ENCODE assay signal across 24 cellular contexts in the genomic region with DNA sequence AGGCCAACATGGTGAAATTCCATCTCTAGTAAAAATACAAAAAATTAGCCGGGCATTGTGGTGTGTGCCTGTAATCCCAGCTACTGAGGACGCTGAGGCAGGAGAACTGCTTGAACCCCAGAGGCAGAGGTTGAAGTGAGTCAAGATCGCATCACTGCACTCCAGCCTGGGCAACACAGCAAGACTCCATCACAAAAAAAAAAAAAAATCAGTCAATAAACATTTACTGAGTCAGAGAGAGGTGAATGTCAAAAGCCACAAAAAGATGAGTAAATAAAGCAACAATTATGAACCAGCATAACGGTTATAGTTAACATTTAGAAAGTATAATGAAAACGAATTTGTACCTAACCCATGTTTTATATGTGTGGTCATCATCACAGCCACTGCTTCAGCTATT.
"Had no signal": no experiment of that assay in that cellular context is flagged by ENCODE, and none has a peak within 500 bp of the region (broad histone marks: within the 10 kb centered on the region; RNA-seq: fewer than 3 reads in every experiment).

No MANE protein-coding gene starts in this region.

- FAIRE-seq: bronchial epithelial cell, pancreas, TTC549, urothelium cell line had no signal

- H2AFZ ChIP-seq: hepatocyte had no signal

- H3K27me3 ChIP-seq: foreskin keratinocyte, hepatocyte, pancreas, spleen, thyroid gland had no signal

- H3K9me3 Mint-ChIP-seq: activated B cell treated with CpG ODN at 0.5 μM for 24 hours; activated CD4-positive, alpha-beta T cell treated with anti-CD3 and anti-CD28 coated beads, Interleukin-2, amount 10 ng/mL, durations not matched to agents 24 days and 14 days; activated CD8-positive, alpha-beta T cell treated with anti-CD3 and anti-CD28 coated beads for 36 hours; naive thymus-derived CD4-positive, alpha-beta T cell; T-helper 2 cell treated with Interferon-gamma antibody and Interleukin-4, amounts not matched to agents 5 μg/mL and 100 μg/mL, for 36 hours had no signal

- H3K4me2 ChIP-seq: hepatocyte had no signal

- H3K4me1 ChIP-seq: foreskin keratinocyte, pancreas had no signal

- ATAC-seq: activated CD8-positive, alpha-beta T cell treated with anti-CD3 and anti-CD28 coated beads for 36 hours; foreskin keratinocyte; naive thymus-derived CD4-positive, alpha-beta T cell; pancreas; sciatic nerve had no signal

- H3K27ac ChIP-seq: epithelial cell of prostate, foreskin keratinocyte, hepatocyte, pancreas, spleen, thyroid gland had no signal

- H3K9me3 ChIP-seq: pancreas, spleen, thyroid gland had no signal

- H3K27ac Mint-ChIP-seq: activated B cell treated with CpG ODN at 0.5 μM for 24 hours; activated CD4-positive, alpha-beta T cell treated with anti-CD3 and anti-CD28 coated beads, Interleukin-2, amount 10 ng/mL, durations not matched to agents 24 days and 14 days; activated CD8-positive, alpha-beta T cell treated with anti-CD3 and anti-CD28 coated beads for 36 hours; naive thymus-derived CD4-positive, alpha-beta T cell; T-helper 2 cell treated with Interferon-gamma antibody and Interleukin-4, amounts not matched to agents 5 μg/mL and 100 μg/mL, for 36 hours had no signal

- H3K4me3 ChIP-seq: hepatocyte, pancreas, spleen, thyroid gland had no signal

- DNase-seq: activated B cell treated with CpG ODN at 0.5 μM for 24 hours; activated CD4-positive, alpha-beta T cell treated with anti-CD3 and anti-CD28 coated beads, Interleukin-2, amount 10 ng/mL, durations not matched to agents 24 days and 14 days; activated CD8-positive, alpha-beta T cell treated with anti-CD3 and anti-CD28 coated beads for 36 hours; activated effector memory CD4-positive, alpha-beta T cell treated with anti-CD3 and anti-CD28 coated beads, Interleukin-2, amount 50 U/mL, for 16 hours; activated naive CD4-positive, alpha-beta T cell treated with anti-CD3 and anti-CD28 coated beads, Interleukin-2, amount 50 U/mL, for 16 hours; activated T-cell treated with anti-CD3 and anti-CD28 coated beads, Interleukin-2, amount 50 U/mL, for 1 hour; aorta; cerebellar nuclear complex; dermis blood vessel endothelial cell; effector memory CD4-positive, alpha-beta T cell; foreskin keratinocyte; mesendoderm; naive thymus-derived CD4-positive, alpha-beta T cell; pancreas; spleen; stimulated activated naive CD4-positive, alpha-beta T cell treated with Interleukin-2 at 50 U/mL for 16 hours; thyroid gland had no signal

- H3K4me3 Mint-ChIP-seq: activated B cell treated with CpG ODN at 0.5 μM for 24 hours; activated CD4-positive, alpha-beta T cell treated with anti-CD3 and anti-CD28 coated beads, Interleukin-2, amount 10 ng/mL, durations not matched to agents 24 days and 14 days; activated CD8-positive, alpha-beta T cell treated with anti-CD3 and anti-CD28 coated beads for 36 hours; T-helper 2 cell treated with Interferon-gamma antibody and Interleukin-4, amounts not matched to agents 5 μg/mL and 100 μg/mL, for 36 hours had no signal

- H3K27me3 Mint-ChIP-seq: activated B cell treated with CpG ODN at 0.5 μM for 24 hours; activated CD4-positive, alpha-beta T cell treated with anti-CD3 and anti-CD28 coated beads, Interleukin-2, amount 10 ng/mL, durations not matched to agents 24 days and 14 days; activated CD8-positive, alpha-beta T cell treated with anti-CD3 and anti-CD28 coated beads for 36 hours; naive thymus-derived CD4-positive, alpha-beta T cell had no signal
